Comparison of ENCODE assay signal across 24 cellular contexts in genomic region chr22:23673826-23674690, GRCh38. TPM values are rescaled to one million over a fixed set of nuclear protein-coding genes. Genes with fewer than 3 reads are reported as not detected.
DNase-seq lines count a peak whose midpoint lies in the region; ATAC-seq, FAIRE-seq and TF ChIP-seq lines count a peak whose summit lies in the region.
"Had no signal": no experiment of that assay in that cellular context is flagged by ENCODE, and none has a peak within 500 bp of the region (broad histone marks: within the 10 kb centered on the region; RNA-seq: fewer than 3 reads in every experiment).

No MANE protein-coding gene starts in this region.

- H3K9me2 ChIP-seq in GM23338 (ENCODE audit: insufficient read depth), result no peaks in the 10 kb centered on the region

- no peaks in the 10 kb centered on the region for H3K79me2 ChIP-seq in GM23338 (replicated peaks; ENCODE audit: insufficient read depth)

- H3K18ac ChIP-seq in neuronal stem cell (ENCODE audit: low read length), result peak overlapping the region; percentile 76

- peaks cover 26% of the 10 kb centered on the region for H3K4me1 Mint-ChIP-seq in GM23338
- H3K4me1 Mint-ChIP-seq in endodermal cell, result peaks cover 27% of the 10 kb centered on the region

- peaks cover 10% of the 10 kb centered on the region; the same call in 2 of the 3 replicates for H3K36me3 Mint-ChIP-seq in GM23338 (ENCODE audit: low read depth)
- H3K36me3 Mint-ChIP-seq in endodermal cell (ENCODE audit: low read depth), result peaks cover 3% of the 10 kb centered on the region

- H2BK15ac ChIP-seq in neuronal stem cell (ENCODE audit: low read length), result no peak overlapping the region

- no peak for TF ChIP-seq RAD21 in Ishikawa (IDR thresholded peaks at IDR 0.05; ENCODE audit: low read depth)

- H3K27me3 Mint-ChIP-seq in GM23338 (ENCODE audit: insufficient read depth, low read depth, poor library complexity), result peaks cover 14% of the 10 kb centered on the region
- no peaks in the 10 kb centered on the region for H3K27me3 Mint-ChIP-seq in endodermal cell (ENCODE audit: insufficient read depth)

- FAIRE-seq in GM12892 (lab: Jason Lieb, UNC), result no peak
- FAIRE-seq: frontal cortex, TTC549 had no signal

- no peak for TF ChIP-seq POLR2A in GM12892 (IDR thresholded peaks at IDR 0.05; ENCODE audit: low read depth, low read length)

- H3K4me2 ChIP-seq in GM23338, result no peak overlapping the region
- no peak overlapping the region for H3K4me2 ChIP-seq in neuronal stem cell (ENCODE audit: insufficient read depth, low read length, poor library complexity, severe bottlenecking)

- no peak overlapping the region for H3K23ac ChIP-seq in neuronal stem cell (ENCODE audit: low read depth, low read length, poor library complexity)

- H4K8ac ChIP-seq in neuronal stem cell (ENCODE audit: low read depth, low read length), result no peak overlapping the region

- H3K9me3 ChIP-seq in endodermal cell (ENCODE audit: control insufficient read depth, low read length) (no peaks in the 10 kb centered on the region), neuronal stem cell (replicated peaks in 1 of 2; ENCODE audit: control insufficient read depth in 2 of 2, insufficient read depth in 1 of 2, low read depth in 1 of 2, low read length in 2 of 2) (no peaks in the 10 kb centered on the region)
- H3K9me3 ChIP-seq: adrenal gland, HAP-1 had no signal

- H3K4me1 ChIP-seq in GM23338 (ENCODE audit: insufficient read depth), result no peaks in the 10 kb centered on the region
- peaks cover 16% of the 10 kb centered on the region for H3K4me1 ChIP-seq in endodermal cell (ENCODE audit: control insufficient read depth, insufficient read depth, low read length)
- H3K4me1 ChIP-seq in neuronal stem cell (ENCODE audit: control insufficient read depth in 2 of 2, insufficient read depth in 1 of 2, low read depth in 1 of 2, low read length in 2 of 2), result peaks cover 0 to 12% of the 10 kb centered on the region in 2 donors
- H3K4me1 ChIP-seq: HAP-1 had no signal

- no peak overlapping the region for H3K4me3 Mint-ChIP-seq in GM23338
- H3K4me3 Mint-ChIP-seq in endodermal cell, result peak overlapping the region; percentile 25

- peaks cover 4% of the 10 kb centered on the region for H3K9me3 Mint-ChIP-seq in GM23338
- H3K9me3 Mint-ChIP-seq in endodermal cell, result peaks cover 1% of the 10 kb centered on the region

- no peaks in the 10 kb centered on the region for H3F3A ChIP-seq in GM23338 (replicated peaks; ENCODE audit: low read depth)

- DNase-seq in GM23338 (ENCODE audit: low spot score) (peak; percentile 29), endodermal cell (peak; percentile 65), neuronal stem cell (ENCODE audit: low spot score) (no peak), amniotic stem cell (lab: John Stamatoyannopoulos, UW) (no peak), GM12892 (ENCODE audit: insufficient read length) (no peak)
- DNase-seq: activated gamma-delta T cell; DMS79 treated with DMSO at 0.1 percent for 48 hours; midbrain; NCI-H1105 treated with DMSO at 0.1 percent for 48 hours; NCI-H69; stimulated activated CD8-positive, alpha-beta memory T cell treated with anti-CD3 and anti-CD28 coated beads, Interleukin-4, amount 100 ng/mL, for 48 hours; SW 1271 had no signal

- TF ChIP-seq EP300 in Ishikawa (IDR thresholded peaks at IDR 0.05; ENCODE audit: borderline replicate concordance), result no peak

- peaks cover 3% of the 10 kb centered on the region; the same call in 1 of the 2 replicates for H4K20me1 ChIP-seq in GM23338 (replicated peaks; ENCODE audit: insufficient read depth)

- ATAC-seq in GM23338 (peak; percentile 39), GM19397 (IDR thresholded peaks at IDR 0.05; ENCODE audit: unreplicated experiment) (no peak), HG02623 (IDR thresholded peaks at IDR 0.05; ENCODE audit: unreplicated experiment) (no peak)
- ATAC-seq: left colon had no signal

- no peak overlapping the region for H2BK120ac ChIP-seq in neuronal stem cell (ENCODE audit: low read depth, low read length)

- H3K4ac ChIP-seq in neuronal stem cell (ENCODE audit: low read length), result no peak overlapping the region

- no peak overlapping the region for H2BK12ac ChIP-seq in neuronal stem cell (ENCODE audit: low read length)

- 77% methylated on average over 7 to 25 of the region's 26 CpGs for WGBS in endodermal cell (ENCODE audit: insufficient coverage in 1 of 2, insufficient read length in 1 of 2), 2 experiments
- WGBS in neuronal stem cell (ENCODE audit: extremely low coverage in 2 of 2, insufficient read length in 2 of 2, insufficient replicate concordance in 1 of 2), 2 donors, result no CpG with 5 or more reads among the region's 26 CpGs

- H3K27ac Mint-ChIP-seq in GM23338 (no peak overlapping the region), endodermal cell (peak overlapping the region; percentile 20)

- TF ChIP-seq CTCF in GM23338 (conservative IDR thresholded peaks at IDR 0.05; ENCODE audit: low read depth in 2 of 2) (peak; percentile 18 to 43; a peak in 3 of 4 replicates), endodermal cell (conservative IDR thresholded peaks at IDR 0.05) (no peak)

- no peak overlapping the region for H3K4me3 ChIP-seq in GM23338
- H3K4me3 ChIP-seq in endodermal cell (ENCODE audit: low read length), result no peak overlapping the region
- H3K4me3 ChIP-seq in neuronal stem cell (ENCODE audit: low read length in 2 of 2), result peak overlapping the region in 1 of 2 donors; percentile 34
- H3K4me3 ChIP-seq: adrenal gland, cardiac muscle cell, HAP-1 had no signal

- H4K91ac ChIP-seq in neuronal stem cell (ENCODE audit: low read depth, low read length, poor library complexity), result no peak overlapping the region

- H3K36me3 ChIP-seq in GM23338 (ENCODE audit: insufficient read depth), result no peaks in the 10 kb centered on the region; the same call in 1 of the 2 replicates
- H3K36me3 ChIP-seq in endodermal cell (ENCODE audit: control insufficient read depth, insufficient read depth, low read length), result no peaks in the 10 kb centered on the region
- peaks cover 0 to 3% of the 10 kb centered on the region in 2 donors for H3K36me3 ChIP-seq in neuronal stem cell (replicated peaks in 1 of 2; ENCODE audit: control insufficient read depth in 2 of 2, insufficient read depth in 2 of 2, low read length in 2 of 2)
- H3K36me3 ChIP-seq: adrenal gland, cardiac muscle cell, HAP-1 had no signal

- H3K9ac ChIP-seq in endodermal cell (ENCODE audit: extremely low read depth, low read length, poor library complexity, severe bottlenecking), result no peak overlapping the region
- H3K9ac ChIP-seq in neuronal stem cell (ENCODE audit: low read depth, low read length, poor library complexity), result peak overlapping the region; percentile 44

- no peak overlapping the region for H2BK5ac ChIP-seq in neuronal stem cell (ENCODE audit: low read length)

- no peaks in the 10 kb centered on the region for H3K79me1 ChIP-seq in neuronal stem cell (ENCODE audit: low read depth, low read length)

- H2AFZ ChIP-seq in GM23338 (no peak overlapping the region), neuronal stem cell (ENCODE audit: low read length) (no peak overlapping the region)

- H3K14ac ChIP-seq in neuronal stem cell (ENCODE audit: low read length), result peak overlapping the region; percentile 82

- no peaks in the 10 kb centered on the region for H3K27me3 ChIP-seq in GM23338 (ENCODE audit: insufficient read depth)
- no peaks in the 10 kb centered on the region for H3K27me3 ChIP-seq in endodermal cell (ENCODE audit: control insufficient read depth, insufficient read depth, low read length, poor library complexity, severe bottlenecking)
- no peaks in the 10 kb centered on the region for H3K27me3 ChIP-seq in neuronal stem cell (ENCODE audit: control insufficient read depth in 3 of 3, insufficient read depth in 3 of 3, low read depth in 1 of 3, low read length in 3 of 3)
- H3K27me3 ChIP-seq: adrenal gland, cardiac muscle cell had no signal

- no peak overlapping the region for H2AK5ac ChIP-seq in neuronal stem cell (ENCODE audit: low read depth, low read length)

- H3K27ac ChIP-seq in GM23338 (ENCODE audit: low read depth), result no peak overlapping the region
- H3K27ac ChIP-seq in endodermal cell (ENCODE audit: low read depth, low read length), result peak overlapping the region; percentile 6
- H3K27ac ChIP-seq in neuronal stem cell (replicated peaks; ENCODE audit: low read length), result no peak overlapping the region
- H3K27ac ChIP-seq: adrenal gland, cardiac muscle cell had no signal

TF ChIP-seq in GM23338, 12 proteins besides CTCF, POLR2A, EP300 and RAD21 (continues in another document):
- TF ChIP-seq ZNF114 (CRISPR knock-in tag; IDR thresholded peaks at IDR 0.05) (no peak), NANOG (IDR thresholded peaks at IDR 0.05; ENCODE audit: borderline replicate concordance) (no peak), POLR2AphosphoS5 (IDR thresholded peaks at IDR 0.05; ENCODE audit: low read depth) (no peak)

TF ChIP-seq in Ishikawa, 13 proteins besides CTCF, POLR2A, EP300 and RAD21:
- TF ChIP-seq USF1 (IDR thresholded peaks at IDR 0.05) (no peak), EGR1 (IDR thresholded peaks at IDR 0.05) (peak; percentile 65)

RNA-seq across cellular contexts. Expression of gene RGL4, which starts 16.8 kb away (rescaled TPM):
- total RNA-seq in GM23338 (2014; rRNA removed; shearing (Covaris generic)), result not detected in 2 replicates
- 0.07 and 0.16 TPM in 2 replicates for polyA plus RNA-seq in GM23338 (2016; fragmentation: Nextera tagmentation; extraction: Ambion mirVana)
- not detected for total RNA-seq in endodermal cell
- polyA plus RNA-seq in endodermal cell (2013, experiment 1 of 2), result not detected
- not detected for polyA plus RNA-seq in endodermal cell (2013, experiment 2 of 2)
- polyA plus RNA-seq in neuronal stem cell (2013, experiment 1 of 2), result not detected
- polyA plus RNA-seq in neuronal stem cell (2013, experiment 2 of 2), result not detected
- polyA plus RNA-seq in GM12892 (2012; ENCODE audit: missing spikeins), result 3.5 TPM
- total RNA-seq: cardiac muscle cell, frontal cortex, left colon, subcutaneous adipose tissue, ureter had no signal
- polyA plus RNA-seq: neural cell had no signal

RNA-seq across cellular contexts. Expression of gene DRICH1, which starts 41.9 kb away (rescaled TPM):
- not detected in 2 replicates for total RNA-seq in GM23338 (2014; rRNA removed; shearing (Covaris generic))
- polyA plus RNA-seq in GM23338 (2016; fragmentation: Nextera tagmentation; extraction: Ambion mirVana), result not detected in 2 replicates
- total RNA-seq in endodermal cell, result under 1 TPM in 1 of 2 donors, not detected in 1; 0.24 TPM
- not detected for polyA plus RNA-seq in endodermal cell (2013, experiment 1 of 2)
- polyA plus RNA-seq in endodermal cell (2013, experiment 2 of 2), result 0.21 TPM
- polyA plus RNA-seq in neuronal stem cell (2013, experiment 1 of 2), result 0.26 TPM
- 0.26 TPM for polyA plus RNA-seq in neuronal stem cell (2013, experiment 2 of 2)
- polyA plus RNA-seq in GM12892 (2012; ENCODE audit: missing spikeins), result 0.28 TPM
- total RNA-seq: cardiac muscle cell had no signal
- polyA plus RNA-seq: cardiac muscle cell had no signal

Comparison
In these comparisons a context has a peak if more than half of its experiments do, and no peak if none do; other contexts are left out.
1. DNase-seq: peak in GM23338 (single experiment) and endodermal cell (single experiment); none in neuronal stem cell (single experiment), amniotic stem cell (single experiment) and GM12892 (single experiment).